In genomic region chr3:52568066-52568465, GRCh38 we compare ENCODE assay signal across 24 cellular contexts. TPM values are rescaled to one million over a fixed set of nuclear protein-coding genes. Genes with fewer than 3 reads are reported as not detected.
A peak's percentile ranks its signal among the peaks of the same experiment; 100 is the strongest.
DNase-seq lines count a peak whose midpoint lies in the region; ATAC-seq, FAIRE-seq and TF ChIP-seq lines count a peak whose summit lies in the region.
"Had no signal": no experiment of that assay in that cellular context is flagged by ENCODE, and none has a peak within 500 bp of the region (broad histone marks: within the 10 kb centered on the region; RNA-seq: fewer than 3 reads in every experiment).

No MANE protein-coding gene starts in this region.

- no peak overlapping the region for H3K9ac ChIP-seq in SK-N-SH

- TF ChIP-seq EP300 in SK-N-SH (IDR thresholded peaks at IDR 0.05; ENCODE audit: borderline replicate concordance in 1 of 2, low read depth in 1 of 2, low read length in 1 of 2): no peak

- no peaks in the 10 kb centered on the region for H3K9me3 Mint-ChIP-seq in progenitor cell of endocrine pancreas (ENCODE audit: low read depth)
- H3K9me3 Mint-ChIP-seq: CD8-positive, alpha-beta memory T cell had no signal

- CTCF ChIA-PET in SK-N-SH (lab: Yijun Ruan, JAX): interaction anchor here (0.5 to 1.4 kb wide), 2 partner anchors 13 to 229 kb away, joined by 3 read pairs; no protein-coding TSS in a partner anchor

- no peaks in the 10 kb centered on the region for H3K27me3 Mint-ChIP-seq in progenitor cell of endocrine pancreas
- H3K27me3 Mint-ChIP-seq: B cell; CD8-positive, alpha-beta memory T cell had no signal

- ATAC-seq in SK-N-SH treated with all-trans-retinoic acid at 6 μM for 48 hours: no peak
- ATAC-seq in HG02885 (IDR thresholded peaks at IDR 0.05; ENCODE audit: poor library complexity, unreplicated experiment): no peak
- ATAC-seq in HG03442 (IDR thresholded peaks at IDR 0.05; ENCODE audit: unreplicated experiment): no peak

- no peaks in the 10 kb centered on the region for H3K27me3 ChIP-seq in SK-N-SH (ENCODE audit: insufficient read depth)

- FAIRE-seq in islet of Langerhans (lab: Jason Lieb, UNC): peak; percentile 21
- FAIRE-seq: GM19239, RCC 7860 had no signal

- H3K9me2 ChIP-seq in SK-N-SH: no peaks in the 10 kb centered on the region

- H3K4me1 ChIP-seq in SK-N-SH (ENCODE audit: control insufficient read depth in 1 of 2, insufficient read depth in 2 of 2, low read depth in 1 of 2, low read length in 1 of 2): no peaks in the 10 kb centered on the region

- DNase-seq in SK-N-SH (no peak), M059J (ENCODE audit: low read depth) (peak; percentile 10), progenitor cell of endocrine pancreas (ENCODE audit: low spot score, unreplicated experiment) (no peak), GF-D8 (lab: John Stamatoyannopoulos, UW) (no peak)
- DNase-seq: Calu3; CD8-positive, alpha-beta memory T cell; DMS79 treated with DMSO at 0.1 percent for 48 hours; NCI-H1092 treated with DMSO at 0.1 percent for 48 hours; NCI-H1436; NCI-H187; NCI-H2081 treated with DMSO at 0.1 percent for 48 hours; NCI-H2171; NCI-H226; NCI-H510A; NCI-H69 had no signal

- H3K9me3 ChIP-seq in SK-N-SH: no peaks in the 10 kb centered on the region

- 89% methylated on average over 2 of the region's 2 CpGs for WGBS in SK-N-SH (ENCODE audit: low lambda C conversion rate)

- no peak overlapping the region for H3K4me3 ChIP-seq in SK-N-SH (ENCODE audit: low read depth in 2 of 2, low read length in 1 of 2)

- no peak overlapping the region for H3K27ac ChIP-seq in SK-N-SH (ENCODE audit: low read depth in 2 of 2, low read length in 1 of 2)
- H3K27ac ChIP-seq: 22Rv1 had no signal

- peaks cover 10% of the 10 kb centered on the region; the same call in 1 of the 2 replicates for H3K79me2 ChIP-seq in SK-N-SH (ENCODE audit: insufficient read depth)

- no peak overlapping the region for H3K4me2 ChIP-seq in SK-N-SH

- peak overlapping the region; percentile 78 for H3K27ac Mint-ChIP-seq in progenitor cell of endocrine pancreas
- H3K27ac Mint-ChIP-seq: B cell had no signal

- H3K36me3 ChIP-seq in SK-N-SH (replicated peaks in 1 of 2; ENCODE audit: control insufficient read depth in 1 of 2, insufficient read depth in 2 of 2, low read length in 1 of 2): peaks cover 10 to 60% of the 10 kb centered on the region in 2 experiments

- no peaks in the 10 kb centered on the region for H3K4me1 Mint-ChIP-seq in progenitor cell of endocrine pancreas (ENCODE audit: low read depth)
- H3K4me1 Mint-ChIP-seq: B cell; CD14-positive monocyte; CD8-positive, alpha-beta memory T cell had no signal

- peaks cover 4% of the 10 kb centered on the region for H3F3A ChIP-seq in SK-N-SH (replicated peaks; ENCODE audit: insufficient read depth)

- no peak overlapping the region for H2AFZ ChIP-seq in SK-N-SH (ENCODE audit: low read depth)

- no peak overlapping the region for H3K4me3 Mint-ChIP-seq in progenitor cell of endocrine pancreas (ENCODE audit: low read depth)
- H3K4me3 Mint-ChIP-seq: B cell; CD14-positive monocyte; CD8-positive, alpha-beta memory T cell had no signal

- TF ChIP-seq RAD21 in SK-N-SH (IDR thresholded peaks at IDR 0.05; ENCODE audit: low read length): no peak

- peaks cover 24% of the 10 kb centered on the region for H3K36me3 Mint-ChIP-seq in progenitor cell of endocrine pancreas (ENCODE audit: insufficient read depth)

- POLR2A ChIA-PET in SK-N-SH (lab: Yijun Ruan, JAX): no interaction called here

- TF ChIP-seq CTCF in SK-N-SH (IDR thresholded peaks at IDR 0.05) (no peak), progenitor cell of endocrine pancreas (IDR thresholded peaks at IDR 0.05; ENCODE audit: unreplicated experiment) (no peak)

- H4K20me1 ChIP-seq in SK-N-SH (ENCODE audit: insufficient read depth): no peaks in the 10 kb centered on the region

TF ChIP-seq in SK-N-SH, 30 proteins besides CTCF, POLR2A, EP300 and RAD21:
- TF ChIP-seq POLR2AphosphoS5 (IDR thresholded peaks at IDR 0.05; ENCODE audit: low read depth, low read length) (no peak), FOSL2 (IDR thresholded peaks at IDR 0.05; ENCODE audit: borderline replicate concordance, low read depth) (0 out of 2 replicates have a peak, but pooled peaks have one; percentile 7), MEF2A (IDR thresholded peaks at IDR 0.05; ENCODE audit: borderline replicate concordance, low read depth) (no peak)

TF ChIP-seq in SK-N-SH treated with all-trans-retinoic acid at 6 μM for 48 hours, 23 proteins besides CTCF, POLR2A, EP300 and RAD21 (continues in another document):
- TF ChIP-seq ZFP3 (CRISPR knock-in tag; IDR thresholded peaks at IDR 0.05) (no peak), RARB (CRISPR knock-in tag; IDR thresholded peaks at IDR 0.05) (no peak), CREB5 (CRISPR knock-in tag; IDR thresholded peaks at IDR 0.05; ENCODE audit: low read depth) (no peak), ZNF8 (CRISPR knock-in tag; IDR thresholded peaks at IDR 0.05) (no peak), OSR1 (CRISPR knock-in tag; IDR thresholded peaks at IDR 0.05) (no peak), CSRNP3 (CRISPR knock-in tag; IDR thresholded peaks at IDR 0.05) (no peak), ESRRG (CRISPR knock-in tag; IDR thresholded peaks at IDR 0.05) (no peak), TOX (CRISPR knock-in tag; IDR thresholded peaks at IDR 0.05; ENCODE audit: borderline replicate concordance) (no peak), ZNF565 (CRISPR knock-in tag; conservative IDR thresholded peaks at IDR 0.05; ENCODE audit: low read depth) (no peak), SNAI2 (CRISPR knock-in tag; IDR thresholded peaks at IDR 0.05) (no peak), GLIS3 (CRISPR knock-in tag; IDR thresholded peaks at IDR 0.05) (no peak), ISL1 (CRISPR knock-in tag; IDR thresholded peaks at IDR 0.05) (no peak), BACH2 (CRISPR knock-in tag; IDR thresholded peaks at IDR 0.05; ENCODE audit: borderline replicate concordance) (no peak), PATZ1 (CRISPR knock-in tag; IDR thresholded peaks at IDR 0.05; ENCODE audit: borderline replicate concordance) (no peak), ARNTL (CRISPR knock-in tag; IDR thresholded peaks at IDR 0.05; ENCODE audit: borderline replicate concordance, low read depth) (no peak)

RNA-seq across cellular contexts. Expression of gene UQCC5, which starts 31.7 kb away (rescaled TPM):
- polyA plus RNA-seq in SK-N-SH (2012; rRNA removed): 43.8 and 124 TPM in 2 replicates
- 66.8 and 89.4 TPM in 2 replicates for polyA plus RNA-seq in SK-N-SH (2012; cell fraction: cytosol; rRNA removed)
- 25.8 and 41.7 TPM in 2 replicates for polyA plus RNA-seq in SK-N-SH (2012; cell fraction: nucleus; rRNA removed)
- 0.62 and 2.6 TPM in 2 replicates for total RNA-seq in M059J (2014; rRNA removed; shearing (Covaris generic))
- 14.2 and 18.9 TPM in 2 replicates for total RNA-seq in progenitor cell of endocrine pancreas

RNA-seq across cellular contexts. Expression of gene NT5DC2, which starts 34.4 kb away (rescaled TPM):
- polyA plus RNA-seq in SK-N-SH (2012; rRNA removed): 93.9 and 113 TPM in 2 replicates
- polyA plus RNA-seq in SK-N-SH (2012; cell fraction: cytosol; rRNA removed): 67.9 and 104 TPM in 2 replicates
- polyA plus RNA-seq in SK-N-SH (2012; cell fraction: nucleus; rRNA removed): 140 and 176 TPM in 2 replicates
- 36.5 and 50.0 TPM in 2 replicates for total RNA-seq in M059J (2014; rRNA removed; shearing (Covaris generic))
- 269 and 271 TPM in 2 replicates for total RNA-seq in progenitor cell of endocrine pancreas
